ENCODE assay signal across 8 cellular contexts in the genomic region with DNA sequence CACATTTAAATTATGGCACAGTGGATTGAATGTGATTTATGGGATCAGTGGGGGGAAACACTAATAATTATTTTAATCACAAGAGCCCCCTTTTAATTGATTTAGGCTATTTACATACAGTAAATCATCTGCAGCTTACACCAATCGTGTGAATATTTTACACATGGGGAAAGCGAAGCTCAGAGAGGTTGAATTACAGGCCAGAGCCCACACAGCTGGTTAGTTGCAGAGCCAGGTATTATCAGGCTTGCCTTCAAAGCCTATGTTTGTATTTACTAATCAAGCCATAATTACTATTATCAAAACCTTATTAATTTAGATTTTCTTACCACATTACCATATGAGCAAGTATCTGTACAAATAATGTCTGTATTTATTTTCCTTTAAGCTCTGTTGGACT. TPM values are rescaled to one million over a fixed set of nuclear protein-coding genes. Genes with fewer than 3 reads are reported as not detected.
A peak's percentile ranks its signal among the peaks of the same experiment; 100 is the strongest.
DNase-seq lines count a peak whose midpoint lies in the region; ATAC-seq and TF ChIP-seq lines count a peak whose summit lies in the region.

No MANE protein-coding gene starts in this region.

- H3K36me3 ChIP-seq in lower lobe of right lung = no peaks in the 10 kb centered on the region
- H3K36me3 ChIP-seq in upper lobe of left lung = no peaks in the 10 kb centered on the region

- H3K27me3 ChIP-seq in lower lobe of right lung (ENCODE audit: low read depth) (no peaks in the 10 kb centered on the region), upper lobe of left lung (no peaks in the 10 kb centered on the region)

- TF ChIP-seq EP300 in upper lobe of left lung (IDR thresholded peaks at IDR 0.05) = no peak

- 21 to 26% methylated on average over 2 of the region's 2 CpGs for WGBS in upper lobe of left lung, 2 donors

- in situ Hi-C loops in GM13976 (cut with MboI; ENCODE audit: low sequenced_read_pairs, unreplicated experiment) = no loop called here

- no peaks in the 10 kb centered on the region for H3K9me3 Mint-ChIP-seq in activated naive CD4-positive, alpha-beta T cell treated with anti-CD3 and anti-CD28 coated beads, Interleukin-2, amount 50 U/mL, for 24 hours

- DNase-seq in activated naive CD4-positive, alpha-beta T cell (lab: John Stamatoyannopoulos, UW) = no peak
- DNase-seq in lower lobe of right lung (no peak), upper lobe of left lung (no peak), GM13976 (ENCODE audit: low spot score) (no peak), NCI-H1694 treated with DMSO at 0.1 percent for 48 hours (lab: John Stamatoyannopoulos, UW) (no peak)

- peaks cover 7% of the 10 kb centered on the region for H3K36me3 Mint-ChIP-seq in activated naive CD4-positive, alpha-beta T cell treated with anti-CD3 and anti-CD28 coated beads, Interleukin-2, amount 50 U/mL, for 24 hours

- TF ChIP-seq POLR2A in upper lobe of left lung (IDR thresholded peaks at IDR 0.05) = no peak

- no peaks in the 10 kb centered on the region for H3K27me3 Mint-ChIP-seq in activated naive CD4-positive, alpha-beta T cell treated with anti-CD3 and anti-CD28 coated beads, Interleukin-2, amount 50 U/mL, for 24 hours

- peak overlapping the region; percentile 81 for H3K4me3 ChIP-seq in lower lobe of right lung
- H3K4me3 ChIP-seq in upper lobe of left lung = peak overlapping the region; percentile 34 to 99 (median 96)

- peak overlapping the region; percentile 95 for H3K4me3 Mint-ChIP-seq in activated naive CD4-positive, alpha-beta T cell treated with anti-CD3 and anti-CD28 coated beads, Interleukin-2, amount 50 U/mL, for 24 hours

- peaks cover 54% of the 10 kb centered on the region for H3K4me1 Mint-ChIP-seq in activated naive CD4-positive, alpha-beta T cell treated with anti-CD3 and anti-CD28 coated beads, Interleukin-2, amount 50 U/mL, for 24 hours

- H3K4me1 ChIP-seq in lower lobe of right lung (peaks cover 56% of the 10 kb centered on the region), upper lobe of left lung (peaks cover 17 to 46% (median 37%) of the 10 kb centered on the region in 4 donors)

- peak overlapping the region; percentile 97 for H3K27ac Mint-ChIP-seq in activated naive CD4-positive, alpha-beta T cell treated with anti-CD3 and anti-CD28 coated beads, Interleukin-2, amount 50 U/mL, for 24 hours

- H3K9me3 ChIP-seq in lower lobe of right lung (no peaks in the 10 kb centered on the region), upper lobe of left lung (no peaks in the 10 kb centered on the region)

- intact Hi-C loops in lower lobe of right lung (cut with DNase I) = no loop called here

- TF ChIP-seq CTCF in lower lobe of right lung (IDR thresholded peaks at IDR 0.05) = no peak
- no peak for TF ChIP-seq CTCF in upper lobe of left lung (IDR thresholded peaks at IDR 0.05)
- no peak for TF ChIP-seq CTCF in GM13976 (IDR thresholded peaks at IDR 0.05; ENCODE audit: borderline replicate concordance, control extremely low read depth, extremely low read depth, insufficient read depth, missing control alignments)

- peak overlapping the region; percentile 94 for H3K27ac ChIP-seq in angular gyrus (ENCODE audit: low read depth, low read length)
- peak overlapping the region; percentile 98 for H3K27ac ChIP-seq in lower lobe of right lung
- peak overlapping the region; percentile 93 to 99 (median 96) for H3K27ac ChIP-seq in upper lobe of left lung

- ATAC-seq in lower lobe of right lung (no peak), upper lobe of left lung (ENCODE audit: low FRiP score in 2 of 2) (no peak), GM18511 (IDR thresholded peaks at IDR 0.05; ENCODE audit: unreplicated experiment) (no peak)

RNA-seq across cellular contexts. Expression of a gene that starts 0.7 kb away (rescaled TPM):
- total RNA-seq in lower lobe of right lung (92.7 TPM), upper lobe of left lung (100 to 1,000 TPM in 2 of 6 donors, 10 to 100 TPM in 4; 52.5 to 295 (median 95.2) TPM)

RNA-seq across cellular contexts. Expression of a gene that starts 1.5 kb away (rescaled TPM):
- 106 TPM for total RNA-seq in lower lobe of right lung
- total RNA-seq in upper lobe of left lung = 100 to 1,000 TPM in 2 of 6 donors, 10 to 100 TPM in 4; 47.6 to 160 (median 88.6) TPM
